Comparison of ENCODE assay signal across 22 cellular contexts in genomic region chr1:44547837-44548236, GRCh38.
DNase-seq lines count a peak whose midpoint lies in the region; ATAC-seq, FAIRE-seq and TF ChIP-seq lines count a peak whose summit lies in the region.
"Had no signal": no experiment of that assay in that cellular context is flagged by ENCODE, and none has a peak within 500 bp of the region (broad histone marks: within the 10 kb centered on the region; RNA-seq: fewer than 3 reads in every experiment).

No MANE protein-coding gene starts in this region.

- H2AFZ ChIP-seq in K562 (ENCODE audit: low read depth, low read length), result no peak overlapping the region
- no peak overlapping the region for H2AFZ ChIP-seq in neural progenitor cell (replicated peaks)
- H2AFZ ChIP-seq: GM23338 had no signal

- CTCF ChIA-PET in K562 (lab: Yijun Ruan, JAX; ENCODE audit: low intra/inter-chr PET ratio), result no interaction called here

- no TSS peak for BruUV-seq in K562 (replicated peaks; lab: Mats Ljungman, UMichigan)

- H3K9me3 Mint-ChIP-seq in neural progenitor cell, result peaks cover 13% of the 10 kb centered on the region
- H3K9me3 Mint-ChIP-seq in type B pancreatic cell, result peaks cover 1% of the 10 kb centered on the region
- H3K9me3 Mint-ChIP-seq in activated T-helper 1 cell treated with anti-CD3 and anti-CD28 coated beads, Interleukin-12 subunit alpha, Interleukin-12 subunit beta, Interleukin-2, Interleukin-4 antibody, amounts not matched to agents 30 ng/mL and 10 ng/mL and 1 ng/mL, durations not matched to agents 14 hours and 24 hours and 36 hours, result no peaks in the 10 kb centered on the region
- H3K9me3 Mint-ChIP-seq: CD8-positive, alpha-beta T cell; GM23338; HFFc6 had no signal

- DNase-seq in K562 (ENCODE audit: extremely low read depth in 1 of 4, low spot score in 3 of 4) (no peak), dorsolateral prefrontal cortex (no peak), neural progenitor cell (ENCODE audit: low spot score) (no peak), superior temporal gyrus (ENCODE audit: extremely low spot score) (peak; percentile 55), type B pancreatic cell (ENCODE audit: extremely low spot score, unreplicated experiment) (no peak), NCI-H2081 treated with DMSO at 0.1 percent for 48 hours (lab: John Stamatoyannopoulos, UW) (no peak)
- DNase-seq in activated T-helper 1 cell treated with anti-CD3 and anti-CD28 coated beads, Interleukin-12 subunit alpha, Interleukin-12 subunit beta, Interleukin-2, Interleukin-4 antibody, amounts not matched to agents 30 ng/mL and 10 ng/mL and 1 ng/mL, durations not matched to agents 14 hours and 24 hours and 36 hours (ENCODE audit: low spot score), result no peak
- DNase-seq: CD8-positive, alpha-beta T cell; COR-L47; DMS 273 treated with DMSO at 0.1 percent for 48 hours; H7; HFFc6 had no signal

- H3K27me3 ChIP-seq in K562 (ENCODE audit: control insufficient read depth in 2 of 2, insufficient read depth in 2 of 2, low read length in 2 of 2), result peaks cover 56 to 73% of the 10 kb centered on the region in 2 experiments
- no peaks in the 10 kb centered on the region for H3K27me3 ChIP-seq in dorsolateral prefrontal cortex
- peaks cover 94% of the 10 kb centered on the region for H3K27me3 ChIP-seq in neural progenitor cell
- H3K27me3 ChIP-seq: BLaER1 treated with 17β-estradiol and CSF1 and Interleukin-3, amounts not matched to agents 10 nM and 100 nM had no signal

- no peak for FAIRE-seq in K562 (lab: Jason Lieb, UNC)
- FAIRE-seq: G401.6, GM12891, GM18507, HepG2 had no signal

- H3K4me3 Mint-ChIP-seq in neural progenitor cell (peak overlapping the region; percentile 9), type B pancreatic cell (no peak overlapping the region)
- H3K4me3 Mint-ChIP-seq in activated T-helper 1 cell treated with anti-CD3 and anti-CD28 coated beads, Interleukin-12 subunit alpha, Interleukin-12 subunit beta, Interleukin-2, Interleukin-4 antibody, amounts not matched to agents 30 ng/mL and 10 ng/mL and 1 ng/mL, durations not matched to agents 14 hours and 24 hours and 36 hours, result no peak overlapping the region
- H3K4me3 Mint-ChIP-seq: B cell; CD8-positive, alpha-beta T cell; GM23338; HFFc6; IgD-negative memory B cell had no signal

- no peak for TF ChIP-seq POLR2A in K562 (conservative IDR thresholded peaks at IDR 0.05)

- no peak overlapping the region for H3K9ac ChIP-seq in K562 (ENCODE audit: insufficient read depth in 1 of 2, low read depth in 2 of 2, low read length in 2 of 2)
- no peak overlapping the region for H3K9ac ChIP-seq in neural progenitor cell
- H3K9ac ChIP-seq: BLaER1 treated with 17β-estradiol and CSF1 and Interleukin-3, amounts not matched to agents 10 nM and 100 nM had no signal

- H3K4me2 ChIP-seq in K562 (ENCODE audit: insufficient read depth, low read length) (no peak overlapping the region), neural progenitor cell (no peak overlapping the region)
- H3K4me2 ChIP-seq: BLaER1 treated with 17β-estradiol and CSF1 and Interleukin-3, amounts not matched to agents 10 nM and 100 nM; GM23338 had no signal

- TF ChIP-seq CTCF in K562 (IDR thresholded peaks at IDR 0.05 in 2 of 3, conservative IDR thresholded peaks at IDR 0.05 in 1 of 3; ENCODE audit: insufficient read depth in 2 of 3, low read depth in 1 of 3, low read length in 3 of 3) (no peak), dorsolateral prefrontal cortex (IDR thresholded peaks at IDR 0.05 in 54 of 56, conservative IDR thresholded peaks at IDR 0.05 in 2 of 56; ENCODE audit: low read depth in 1 of 56, partially characterized antibody in 56 of 56) (no peak), neural progenitor cell (IDR thresholded peaks at IDR 0.05) (no peak), type B pancreatic cell (conservative IDR thresholded peaks at IDR 0.05) (no peak)

- H3K36me3 ChIP-seq in K562 (ENCODE audit: control insufficient read depth, insufficient read depth, low read length), result no peaks in the 10 kb centered on the region
- H3K36me3 ChIP-seq in neural progenitor cell, result no peaks in the 10 kb centered on the region
- H3K36me3 ChIP-seq: BLaER1 treated with 17β-estradiol and CSF1 and Interleukin-3, amounts not matched to agents 10 nM and 100 nM had no signal

- H3K9me1 ChIP-seq in K562 (ENCODE audit: control insufficient read depth, insufficient read depth, low read length), result no peaks in the 10 kb centered on the region

- H3K79me2 ChIP-seq in K562 (ENCODE audit: control insufficient read depth, insufficient read depth, low read length) (no peaks in the 10 kb centered on the region), neural progenitor cell (ENCODE audit: low read depth) (no peaks in the 10 kb centered on the region)

- POLR2A ChIA-PET in K562 (lab: Yijun Ruan, JAX), result interaction anchor here (1.6 to 2.1 kb wide), 2 partner anchors 9 to 15 kb away, joined by 6 to 7 read pairs; no protein-coding TSS in a partner anchor

- H3K27ac Mint-ChIP-seq in neural progenitor cell (no peak overlapping the region), type B pancreatic cell (no peak overlapping the region)
- no peak overlapping the region for H3K27ac Mint-ChIP-seq in activated T-helper 1 cell treated with anti-CD3 and anti-CD28 coated beads, Interleukin-12 subunit alpha, Interleukin-12 subunit beta, Interleukin-2, Interleukin-4 antibody, amounts not matched to agents 30 ng/mL and 10 ng/mL and 1 ng/mL, durations not matched to agents 14 hours and 24 hours and 36 hours
- H3K27ac Mint-ChIP-seq: B cell; CD8-positive, alpha-beta T cell; GM23338; HFFc6; IgD-negative memory B cell had no signal

- ATAC-seq in K562 (no peak), HG03097 (IDR thresholded peaks at IDR 0.05; ENCODE audit: low FRiP score, unreplicated experiment) (no peak)
- ATAC-seq: CD8-positive, alpha-beta T cell; GM23338; HCT116; HepG2 had no signal

- H3K4me1 ChIP-seq in K562 (replicated peaks in 1 of 2; ENCODE audit: control insufficient read depth in 2 of 2, insufficient read depth in 2 of 2, low read length in 2 of 2) (peaks cover 0 to 1% of the 10 kb centered on the region in 2 experiments; a peak in 1 of 5 replicates), neural progenitor cell (peaks cover 18% of the 10 kb centered on the region)

- H4K20me1 ChIP-seq in K562 (replicated peaks; ENCODE audit: control insufficient read depth, insufficient read depth, low read length), result 0 out of 2 replicates have a peak, but pooled peaks cover 10% of the 10 kb centered on the region
- H4K20me1 ChIP-seq in neural progenitor cell (ENCODE audit: low read depth), result peaks cover 42% of the 10 kb centered on the region
- H4K20me1 ChIP-seq: BLaER1 treated with 17β-estradiol and CSF1 and Interleukin-3, amounts not matched to agents 10 nM and 100 nM had no signal

- H3K9me3 ChIP-seq in K562 (replicated peaks; ENCODE audit: control insufficient read depth, insufficient read depth, low read depth, low read length), result no peaks in the 10 kb centered on the region
- H3K9me3 ChIP-seq in neural progenitor cell (ENCODE audit: low read depth), result no peaks in the 10 kb centered on the region
- H3K9me3 ChIP-seq: BLaER1 treated with 17β-estradiol and CSF1 and Interleukin-3, amounts not matched to agents 10 nM and 100 nM had no signal

- H3K27me3 Mint-ChIP-seq in neural progenitor cell (ENCODE audit: insufficient read depth, low read depth), result peaks cover 76% of the 10 kb centered on the region
- peaks cover 65% of the 10 kb centered on the region for H3K27me3 Mint-ChIP-seq in type B pancreatic cell
- H3K27me3 Mint-ChIP-seq in activated T-helper 1 cell treated with anti-CD3 and anti-CD28 coated beads, Interleukin-12 subunit alpha, Interleukin-12 subunit beta, Interleukin-2, Interleukin-4 antibody, amounts not matched to agents 30 ng/mL and 10 ng/mL and 1 ng/mL, durations not matched to agents 14 hours and 24 hours and 36 hours (ENCODE audit: insufficient read depth), result peaks cover 9% of the 10 kb centered on the region

- H3K4me3 ChIP-seq in K562, result no peak overlapping the region
- no peak overlapping the region for H3K4me3 ChIP-seq in dorsolateral prefrontal cortex
- H3K4me3 ChIP-seq in neural progenitor cell, result no peak overlapping the region
- H3K4me3 ChIP-seq: BLaER1 treated with 17β-estradiol and CSF1 and Interleukin-3, amounts not matched to agents 10 nM and 100 nM; GM23338 had no signal

- H3K36me3 Mint-ChIP-seq in neural progenitor cell, result peaks cover 5% of the 10 kb centered on the region
- H3K36me3 Mint-ChIP-seq in type B pancreatic cell, result peaks cover 1% of the 10 kb centered on the region
- H3K36me3 Mint-ChIP-seq in activated T-helper 1 cell treated with anti-CD3 and anti-CD28 coated beads, Interleukin-12 subunit alpha, Interleukin-12 subunit beta, Interleukin-2, Interleukin-4 antibody, amounts not matched to agents 30 ng/mL and 10 ng/mL and 1 ng/mL, durations not matched to agents 14 hours and 24 hours and 36 hours (ENCODE audit: low read depth), result no peaks in the 10 kb centered on the region
- H3K36me3 Mint-ChIP-seq: CD8-positive, alpha-beta T cell had no signal

- peaks cover 15% of the 10 kb centered on the region for H3F3A ChIP-seq in neural progenitor cell (ENCODE audit: low read depth)

- in situ Hi-C loops in K562 (cut with MboI), result no loop called here

- H3K27ac ChIP-seq in K562 (ENCODE audit: extremely low read depth, low read depth, low read length) (no peak overlapping the region), dorsolateral prefrontal cortex (peak overlapping the region in 58 of 59 donors; percentile 6 to 100 (median 91)), neural progenitor cell (no peak overlapping the region)
- H3K27ac ChIP-seq: BLaER1 treated with 17β-estradiol and CSF1 and Interleukin-3, amounts not matched to agents 10 nM and 100 nM had no signal

- TF ChIP-seq RAD21 in K562 (CRISPR knock-in tag; conservative IDR thresholded peaks at IDR 0.05 in 1 of 2, IDR thresholded peaks at IDR 0.05 in 1 of 2), result no peak

- H3K4me1 Mint-ChIP-seq in neural progenitor cell (peaks cover 21% of the 10 kb centered on the region), type B pancreatic cell (ENCODE audit: unreplicated experiment) (peaks cover 13% of the 10 kb centered on the region)
- no peaks in the 10 kb centered on the region for H3K4me1 Mint-ChIP-seq in activated T-helper 1 cell treated with anti-CD3 and anti-CD28 coated beads, Interleukin-12 subunit alpha, Interleukin-12 subunit beta, Interleukin-2, Interleukin-4 antibody, amounts not matched to agents 30 ng/mL and 10 ng/mL and 1 ng/mL, durations not matched to agents 14 hours and 24 hours and 36 hours (ENCODE audit: low read depth)
- H3K4me1 Mint-ChIP-seq: B cell had no signal

- intact Hi-C loops in K562 (cut with micrococcal nuclease) (loop anchor here (5.0 kb wide), 1 partner anchor 49 kb away; no protein-coding TSS in a partner anchor), dorsolateral prefrontal cortex (cut with DNase I) (no loop called here)
- intact Hi-C loops in activated T-helper 1 cell treated with anti-CD3 and anti-CD28 coated beads, Interleukin-12 subunit alpha, Interleukin-12 subunit beta, Interleukin-2, Interleukin-4 antibody, amounts not matched to agents 30 ng/mL and 10 ng/mL and 1 ng/mL, durations not matched to agents 14 hours and 24 hours and 36 hours (cut with micrococcal nuclease), result no loop called here

- no peak for TF ChIP-seq EP300 in K562 (IDR thresholded peaks at IDR 0.05; ENCODE audit: low read length)

- 14% methylated on average over 8 of the region's 8 CpGs for WGBS in K562 (ENCODE audit: insufficient coverage, low coverage, missing lambda C conversion rate)

TF ChIP-seq in K562, 482 proteins besides CTCF, POLR2A, EP300 and RAD21 (continues in another document):
- TF ChIP-seq ZFP36 (IDR thresholded peaks at IDR 0.05; ENCODE audit: low read depth, low read length, partially characterized antibody), result peak; percentile 22

Comparison
In these comparisons a context has a peak if more than half of its experiments do, and no peak if none do; other contexts are left out.
1. H3K27ac ChIP-seq: peak in dorsolateral prefrontal cortex (58 of 59); none in K562 (single experiment) and neural progenitor cell (single experiment).